26 cellular contexts compared by ENCODE assay signal in the genomic region with DNA sequence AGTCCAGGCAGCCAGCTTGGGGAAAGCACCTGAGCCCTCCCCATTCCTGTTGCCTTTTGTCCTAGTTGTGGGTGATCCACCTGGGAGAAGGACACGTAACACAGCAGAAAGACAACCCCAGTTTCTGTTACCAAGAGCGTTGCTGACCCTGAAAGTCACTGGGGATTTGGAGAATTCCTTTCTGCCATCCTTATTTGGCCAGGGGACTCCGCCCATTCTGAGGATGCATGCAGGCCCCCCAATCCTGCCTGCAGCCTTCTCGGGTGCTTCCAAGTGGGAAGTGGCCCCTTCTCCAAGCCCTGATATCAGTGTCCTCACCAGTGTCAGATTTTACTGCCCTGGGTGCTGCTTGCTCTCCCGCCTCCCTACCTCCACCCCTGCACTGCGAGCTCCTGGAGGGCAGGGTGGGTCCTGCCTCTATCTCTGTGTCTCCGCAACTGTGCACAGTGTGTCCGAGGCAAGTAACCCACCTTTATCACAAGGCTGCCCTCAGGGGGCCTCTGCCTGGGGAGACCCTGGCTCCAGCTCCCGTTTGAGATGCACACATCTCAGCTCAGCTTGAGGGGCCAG. TPM values are rescaled to one million over a fixed set of nuclear protein-coding genes. Genes with fewer than 3 reads are reported as not detected.
A peak's percentile ranks its signal among the peaks of the same experiment; 100 is the strongest.
DNase-seq lines count a peak whose midpoint lies in the region; ATAC-seq and TF ChIP-seq lines count a peak whose summit lies in the region.
"Had no signal": no experiment of that assay in that cellular context is flagged by ENCODE, and none has a peak within 500 bp of the region (broad histone marks: within the 10 kb centered on the region; RNA-seq: fewer than 3 reads in every experiment).

No MANE protein-coding gene starts in this region.

- in situ Hi-C loops in GM13977 (cut with MboI; ENCODE audit: low pct_unique_long_range_greater_than_20kb, low sequenced_read_pairs, unreplicated experiment) = no loop called here

- H3K36me3 ChIP-seq in adipocyte (ENCODE audit: control insufficient read depth, insufficient read depth, low read length, severe bottlenecking) = no peaks in the 10 kb centered on the region
- no peaks in the 10 kb centered on the region for H3K36me3 ChIP-seq in skeletal muscle tissue (ENCODE audit: control insufficient read depth in 3 of 3, insufficient read depth in 3 of 3, low read length in 3 of 3)
- no peaks in the 10 kb centered on the region for H3K36me3 ChIP-seq in aorta (ENCODE audit: control insufficient read depth in 1 of 2, insufficient read depth in 2 of 2, low read length in 1 of 2)
- H3K36me3 ChIP-seq: adrenal gland, left lung, pancreas had no signal

- no peak for TF ChIP-seq CTCF in GM13977 (IDR thresholded peaks at IDR 0.05; ENCODE audit: extremely low read depth, insufficient read depth, missing control alignments)

- WGBS in right cardiac atrium = 58% methylated on average over 9 of the region's 9 CpGs
- WGBS in aorta, 2 donors = 71 to 73% methylated on average over 9 of the region's 9 CpGs

- H3K27ac ChIP-seq in right cardiac atrium (ENCODE audit: low read length) (peak overlapping the region; percentile 18), skeletal muscle tissue (ENCODE audit: low read depth, low read length) (peak overlapping the region; percentile 89), aorta (ENCODE audit: low read depth in 1 of 2, low read length in 2 of 2) (no peak overlapping the region)
- H3K27ac ChIP-seq: foreskin keratinocyte, GM23248, left lung, pancreas, PC-9 had no signal

- peak overlapping the region; percentile 40 for H3K9ac ChIP-seq in adipocyte (ENCODE audit: low read length)
- H3K9ac ChIP-seq in skeletal muscle tissue (ENCODE audit: low read depth in 1 of 3, low read length in 3 of 3) = peak overlapping the region; percentile 66 to 90 (median 82)
- H3K9ac ChIP-seq: GM23248 had no signal

- H3K27me3 ChIP-seq in adipocyte (replicated peaks; ENCODE audit: control insufficient read depth, insufficient read depth, low read length) (peaks cover 60% of the 10 kb centered on the region), right cardiac atrium (ENCODE audit: control insufficient read depth, insufficient read depth) (no peaks in the 10 kb centered on the region), skeletal muscle tissue (ENCODE audit: control insufficient read depth in 3 of 3, insufficient read depth in 3 of 3, low read length in 3 of 3) (no peaks in the 10 kb centered on the region), aorta (ENCODE audit: control insufficient read depth in 1 of 2, insufficient read depth in 2 of 2, low read length in 1 of 2) (no peaks in the 10 kb centered on the region)
- H3K27me3 ChIP-seq: adrenal gland, pancreas had no signal

- ATAC-seq in right cardiac atrium = peak in 1 of 2 donors; percentile 9
- ATAC-seq in aorta (ENCODE audit: low FRiP score) = no peak
- ATAC-seq: esophagus mucosa, foreskin keratinocyte, left lung, natural killer cell, pancreas had no signal

- H3K9me3 ChIP-seq in adipocyte (ENCODE audit: control insufficient read depth, low read length) (peaks cover 6% of the 10 kb centered on the region), right cardiac atrium (ENCODE audit: control insufficient read depth, low read length) (no peaks in the 10 kb centered on the region), skeletal muscle tissue (ENCODE audit: control insufficient read depth in 3 of 3, low read length in 3 of 3) (peaks cover 0 to 1% (median 1%) of the 10 kb centered on the region in 3 donors), aorta (ENCODE audit: control insufficient read depth, low read length) (peaks cover 1% of the 10 kb centered on the region)
- H3K9me3 ChIP-seq: adrenal gland, pancreas had no signal

- H3K4me3 ChIP-seq in adipocyte (ENCODE audit: low read length) (peak overlapping the region; percentile 38), right cardiac atrium (ENCODE audit: low read length) (peak overlapping the region; percentile 24), skeletal muscle tissue (ENCODE audit: low read length in 3 of 3) (peak overlapping the region; percentile 51 to 74 (median 55)), aorta (ENCODE audit: low read length in 2 of 2) (no peak overlapping the region)
- H3K4me3 ChIP-seq: adrenal gland, GM23248, left lung, pancreas, PC-9 had no signal

- peak; percentile 2 for DNase-seq in GM13977 (ENCODE audit: low spot score)
- DNase-seq in adipocyte (ENCODE audit: low read depth) = no peak
- no peak for DNase-seq in right cardiac atrium
- DNase-seq in NCI-H446 treated with DMSO at 0.1 percent for 48 hours (lab: John Stamatoyannopoulos, UW) = no peak
- DNase-seq in epidermal melanocyte (ENCODE audit: insufficient read length, low spot score) = no peak
- DNase-seq in aorta = no peak
- DNase-seq: activated CD4-positive, alpha-beta T cell treated with anti-CD3 and anti-CD28 coated beads for 48 hours; activated naive CD4-positive, alpha-beta T cell treated with Interleukin-2 at 50 U/mL for 16 hours; activated T-cell treated with anti-CD3 and anti-CD28 coated beads, Interleukin-2, amount 50 U/mL, for 48 hours; adrenal gland; CD4-positive, alpha-beta memory T cell; cortex of kidney; foreskin keratinocyte; GM23248; hippocampal formation; left lung; MV-4-11; natural killer cell; NCI-H1694; NCI-H2171 treated with DMSO at 0.1 percent for 48 hours; pancreas; PC-9; SHP77 treated with DMSO at 0.1 percent for 48 hours; stimulated activated CD4-positive, alpha-beta T cell treated with anti-CD3 and anti-CD28 coated beads, Interleukin-2, amount 100 ng/mL, for 48 hours had no signal

- H3K4me1 ChIP-seq in adipocyte (ENCODE audit: control insufficient read depth, insufficient read depth, low read length) (peaks cover 11% of the 10 kb centered on the region), right cardiac atrium (ENCODE audit: control insufficient read depth, insufficient read depth, low read length) (peaks cover 11% of the 10 kb centered on the region), skeletal muscle tissue (ENCODE audit: control insufficient read depth in 3 of 3, insufficient read depth in 3 of 3, low read length in 3 of 3) (peaks cover 23 to 31% (median 24%) of the 10 kb centered on the region in 3 donors), aorta (ENCODE audit: control insufficient read depth in 1 of 2, insufficient read depth in 2 of 2, low read length in 2 of 2) (no peaks in the 10 kb centered on the region)
- H3K4me1 ChIP-seq: foreskin keratinocyte, left lung, pancreas had no signal

- intact Hi-C loops in right cardiac atrium (cut with DNase I) (no loop called here), aorta (cut with DNase I) (no loop called here)

RNA-seq across cellular contexts. Expression of a gene that starts 9.2 kb away (rescaled TPM):
- total RNA-seq in right cardiac atrium (1 to 10 TPM; 3.0 to 5.9 (median 4.6) TPM), skeletal muscle tissue (9.9 TPM), aorta (1 to 10 TPM; 3.3 to 5.8 TPM)
- polyA plus RNA-seq in right cardiac atrium (2.2 TPM), aorta (under 1 TPM; 0.20 to 0.25 TPM)
- total RNA-seq: CD4-positive, alpha-beta memory T cell; PC-9 had no signal
- polyA plus RNA-seq: GM23248 had no signal

Comparison
In these comparisons a context has a peak if more than half of its experiments do, and no peak if none do; other contexts are left out.
1. H3K4me3 ChIP-seq: peak in adipocyte (single experiment), right cardiac atrium (single experiment) and skeletal muscle tissue (3 of 3); none in aorta (0 of 2).
2. H3K27ac ChIP-seq: peak in right cardiac atrium (single experiment) and skeletal muscle tissue (single experiment); none in aorta (0 of 2).